Comparison of ENCODE assay signal across 1 cellular context in the genomic region with DNA sequence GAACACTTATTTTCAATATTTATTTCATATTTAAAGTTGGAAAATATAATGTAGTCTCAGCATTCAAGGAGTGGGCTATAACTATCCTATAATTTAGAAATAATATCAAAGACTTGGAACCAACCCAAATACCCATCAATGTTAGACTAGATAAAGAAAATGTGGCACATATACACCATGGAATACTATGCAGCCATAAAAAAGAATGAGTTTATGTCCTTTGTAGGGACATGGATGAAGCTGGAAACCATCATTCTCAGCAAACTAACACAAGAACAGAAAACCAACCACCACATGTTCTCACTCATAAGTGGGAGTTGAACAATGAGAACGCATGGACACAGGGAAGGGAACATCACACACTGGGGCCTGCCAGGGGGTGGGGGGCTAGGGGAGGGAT. TPM values are rescaled to one million over a fixed set of nuclear protein-coding genes. Genes with fewer than 3 reads are reported as not detected.
"Had no signal": no experiment of that assay in that cellular context is flagged by ENCODE, and none has a peak within 500 bp of the region (broad histone marks: within the 10 kb centered on the region; RNA-seq: fewer than 3 reads in every experiment).

No MANE protein-coding gene starts in this region.

RNA-seq across cellular contexts. Expression of a gene that starts 33.8 kb away (rescaled TPM):
- total RNA-seq: MCF 10A had no signal

RNA-seq across cellular contexts. Expression of a gene that starts 37.6 kb away (rescaled TPM):
- total RNA-seq: MCF 10A had no signal
